In the genomic region with DNA sequence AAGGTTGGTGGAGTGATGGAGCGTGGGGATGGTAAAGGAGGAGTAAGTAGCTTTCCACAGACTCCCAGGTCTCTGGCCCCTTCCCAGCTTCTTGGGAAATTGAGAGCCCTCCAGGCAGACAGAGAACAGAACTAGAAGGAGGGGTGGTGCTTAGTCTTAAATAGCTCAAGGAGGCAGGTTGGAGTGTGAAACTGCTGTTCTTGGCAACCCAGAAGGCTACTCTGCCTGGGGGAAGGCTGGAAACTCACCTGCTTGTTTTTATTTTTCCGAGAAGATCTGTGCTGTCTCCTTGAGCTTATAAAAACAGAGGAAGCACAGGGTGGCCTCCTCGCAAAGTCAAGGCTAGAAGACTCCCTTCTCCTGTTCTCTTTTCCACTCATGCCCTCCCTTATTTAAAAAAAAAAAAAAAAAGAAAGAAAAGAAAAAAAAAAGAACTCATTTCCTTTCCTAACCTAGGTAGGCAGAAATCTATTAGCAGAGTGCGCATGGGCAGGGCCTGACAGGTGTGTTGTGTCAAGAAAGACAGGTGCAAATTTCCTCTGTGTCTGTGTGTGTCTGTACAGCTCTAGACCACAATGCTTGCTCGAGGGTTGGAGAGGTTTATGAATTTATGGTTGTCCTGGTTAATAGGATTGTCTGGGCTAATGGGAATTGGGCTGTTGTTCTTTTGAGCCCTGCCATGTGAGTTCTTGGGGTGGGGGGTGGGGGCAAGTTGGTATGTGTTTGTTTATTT, we compare ENCODE assay signal across 7 cellular contexts. TPM values are rescaled to one million over a fixed set of nuclear protein-coding genes. Genes with fewer than 3 reads are reported as not detected.
A peak's percentile ranks its signal among the peaks of the same experiment; 100 is the strongest.
DNase-seq lines count a peak whose midpoint lies in the region; ATAC-seq and TF ChIP-seq lines count a peak whose summit lies in the region.

No MANE protein-coding gene starts in this region.

- H3K4me2 ChIP-seq in hepatocyte: peak overlapping the region; percentile 95

- 23% methylated on average over 5 of the region's 5 CpGs for WGBS in hepatocyte (ENCODE audit: low lambda C conversion rate, missing lambda C conversion rate)
- 56 to 59% methylated on average over 5 of the region's 5 CpGs for WGBS in tibial nerve, 2 donors

- ATAC-seq in GM18907 (IDR thresholded peaks at IDR 0.05; ENCODE audit: unreplicated experiment): no peak

- H3K36me3 ChIP-seq in hepatocyte (replicated peaks; ENCODE audit: insufficient read depth, low read depth): no peaks in the 10 kb centered on the region
- no peaks in the 10 kb centered on the region for H3K36me3 ChIP-seq in skeletal muscle tissue (ENCODE audit: control insufficient read depth in 3 of 3, insufficient read depth in 3 of 3, low read length in 3 of 3)
- H3K36me3 ChIP-seq in tibial nerve: no peaks in the 10 kb centered on the region

- H3K9me3 ChIP-seq in hepatocyte (ENCODE audit: low read depth): no peaks in the 10 kb centered on the region
- H3K9me3 ChIP-seq in skeletal muscle tissue (ENCODE audit: control insufficient read depth in 3 of 3, low read length in 3 of 3): no peaks in the 10 kb centered on the region
- no peaks in the 10 kb centered on the region for H3K9me3 ChIP-seq in tibial nerve

- H3K27ac ChIP-seq in hepatocyte: peak overlapping the region; percentile 20
- peak overlapping the region; percentile 69 for H3K27ac ChIP-seq in skeletal muscle tissue (ENCODE audit: low read depth, low read length)
- H3K27ac ChIP-seq in tibial nerve: peak overlapping the region in 1 of 4 donors; percentile 83

- no peak for TF ChIP-seq CTCF in hepatocyte (IDR thresholded peaks at IDR 0.05; ENCODE audit: poor library complexity)
- TF ChIP-seq CTCF in tibial nerve (IDR thresholded peaks at IDR 0.05): no peak

- H3K9ac ChIP-seq in skeletal muscle tissue (ENCODE audit: low read depth in 1 of 3, low read length in 3 of 3): peak overlapping the region; percentile 27 to 83 (median 73)

- no peaks in the 10 kb centered on the region for H3K9me2 ChIP-seq in hepatocyte (replicated peaks; ENCODE audit: insufficient read depth)

- no peaks in the 10 kb centered on the region for H4K20me1 ChIP-seq in hepatocyte (ENCODE audit: insufficient read depth, poor library complexity, severe bottlenecking)

- H3K27me3 ChIP-seq in hepatocyte (peaks cover 25% of the 10 kb centered on the region), skeletal muscle tissue (ENCODE audit: control insufficient read depth in 3 of 3, insufficient read depth in 3 of 3, low read length in 3 of 3) (peaks cover 9 to 17% (median 15%) of the 10 kb centered on the region in 3 donors), tibial nerve (peaks cover 4 to 59% of the 10 kb centered on the region in 2 donors)

- TF ChIP-seq POLR2A in tibial nerve (IDR thresholded peaks at IDR 0.05): no peak

- peaks cover 4% of the 10 kb centered on the region for H3K79me2 ChIP-seq in hepatocyte

- H3K4me1 ChIP-seq in hepatocyte (ENCODE audit: insufficient read depth) (peaks cover 22% of the 10 kb centered on the region), skeletal muscle tissue (ENCODE audit: control insufficient read depth in 3 of 3, insufficient read depth in 3 of 3, low read length in 3 of 3) (peaks cover 4 to 20% (median 20%) of the 10 kb centered on the region in 3 donors), tibial nerve (peaks cover 0 to 36% (median 15%) of the 10 kb centered on the region in 4 donors)

- H3K4me3 ChIP-seq in hepatocyte: peak overlapping the region; percentile 86
- peak overlapping the region; percentile 75 to 85 (median 79) for H3K4me3 ChIP-seq in skeletal muscle tissue (ENCODE audit: low read length in 3 of 3)
- H3K4me3 ChIP-seq in tibial nerve: peak overlapping the region in 1 of 4 donors; percentile 65

- no peak for TF ChIP-seq EP300 in tibial nerve (IDR thresholded peaks at IDR 0.05)

- DNase-seq in NCI-H1092 (lab: John Stamatoyannopoulos, UW): peak; percentile 70
- peak; percentile 94 for DNase-seq in NCI-H82 (lab: John Stamatoyannopoulos, UW)
- peak; percentile 37 for DNase-seq in hepatocyte (ENCODE audit: low spot score)
- no peak for DNase-seq in tibial nerve (ENCODE audit: low spot score in 2 of 2)
- no peak for DNase-seq in HuH-7 (ENCODE audit: low spot score)

- peak overlapping the region; percentile 85 for H2AFZ ChIP-seq in hepatocyte

RNA-seq across cellular contexts. Expression of gene PROX1, which starts 2.1 kb away (rescaled TPM):
- total RNA-seq in hepatocyte (15.7 and 18.7 TPM in 2 replicates), skeletal muscle tissue (6.3 TPM), tibial nerve (1 to 10 TPM in 2 of 4 donors, under 1 TPM in 2; 0.84 to 1.2 (median 1.0) TPM)
- polyA plus RNA-seq in hepatocyte: 4.8 and 6.7 TPM in 2 replicates

Comparison
In these comparisons a context has a peak if more than half of its experiments do, and no peak if none do; other contexts are left out.
1. DNase-seq: peak in NCI-H1092 (single experiment), NCI-H82 (single experiment) and hepatocyte (single experiment); none in tibial nerve (0 of 2) and HuH-7 (single experiment).